In the genomic region with DNA sequence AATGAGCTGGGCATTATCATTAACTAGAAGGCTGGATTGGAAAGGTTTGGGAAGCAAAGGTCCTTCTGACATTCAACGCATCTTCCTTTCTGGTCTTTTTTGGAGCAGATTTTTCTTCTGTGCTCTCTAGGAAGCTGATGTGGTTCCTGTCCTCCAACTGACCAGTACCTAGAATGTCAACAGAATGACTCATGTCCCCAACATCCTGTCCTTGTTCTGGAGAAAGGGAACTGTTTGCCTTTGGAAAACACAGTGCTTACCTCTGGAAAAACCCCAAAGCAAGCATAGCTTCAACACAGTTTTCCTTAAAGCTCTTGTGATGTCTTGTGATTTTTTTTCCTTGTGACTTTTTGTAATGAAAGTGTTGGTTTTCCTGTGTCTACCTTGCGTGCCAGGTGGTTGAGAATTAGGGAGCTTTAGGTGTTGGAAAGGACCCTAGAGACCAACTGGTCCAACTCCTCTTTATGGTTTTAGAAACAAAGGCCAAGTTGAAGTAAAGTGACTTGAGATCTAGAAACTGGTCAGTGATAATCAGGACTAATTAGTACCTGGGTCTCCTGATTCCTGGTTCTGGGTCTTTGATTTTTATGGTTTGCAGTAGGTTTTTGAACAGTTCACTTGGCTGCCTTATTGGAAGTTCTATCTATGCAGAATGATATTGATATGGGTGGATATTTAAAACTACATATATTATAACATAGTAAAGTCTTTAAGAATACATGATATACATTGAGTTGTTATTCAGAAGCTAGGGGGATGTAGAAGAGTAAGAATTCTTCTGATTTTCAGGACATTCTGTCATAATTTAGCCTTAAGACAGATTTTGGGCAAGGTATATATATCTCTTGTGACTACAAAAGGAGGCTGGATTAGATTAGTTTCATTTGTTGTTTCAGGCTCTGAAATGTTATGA, we compare ENCODE assay signal across 8 cellular contexts.
A peak's percentile ranks its signal among the peaks of the same experiment; 100 is the strongest.
DNase-seq lines count a peak whose midpoint lies in the region; ATAC-seq and TF ChIP-seq lines count a peak whose summit lies in the region.

No MANE protein-coding gene starts in this region.

- no peaks in the 10 kb centered on the region for H3K27me3 Mint-ChIP-seq in stimulated activated naive B cell treated with anti-CD40 and anti-IgM and Interleukin-4, amounts not matched to agents 10 μg/mL and 1 μg/mL and 100 μg/mL, for 72 hours
- peaks cover 60% of the 10 kb centered on the region for H3K27me3 Mint-ChIP-seq in T-helper 17 cell

- POLR2A ChIA-PET in IMR-90 (lab: Charles Lee; ENCODE audit: unreplicated experiment) = no interaction called here

- no peak for TF ChIP-seq RAD21 in IMR-90 (IDR thresholded peaks at IDR 0.05; ENCODE audit: low read length)

- no peak overlapping the region for H2AK9ac ChIP-seq in IMR-90 (replicated peaks; ENCODE audit: low read depth, low read length, poor library complexity)

- TF ChIP-seq EP300 in suprapubic skin (IDR thresholded peaks at IDR 0.05) = no peak

- BruUV-seq in IMR-90 (replicated peaks; lab: Mats Ljungman, UMichigan) = no TSS peak

- peaks cover 10% of the 10 kb centered on the region for H3K9me1 ChIP-seq in IMR-90 (ENCODE audit: insufficient read depth, low read length)

- TF ChIP-seq POLR2A in IMR-90 (IDR thresholded peaks at IDR 0.05; ENCODE audit: low read depth, low read length) (no peak), suprapubic skin (IDR thresholded peaks at IDR 0.05) (no peak)

- H2BK5ac ChIP-seq in IMR-90 (ENCODE audit: low read depth, low read length, poor library complexity, severe bottlenecking) = peak overlapping the region; percentile 1

- peak overlapping the region; percentile 0; the same call in 1 of the 2 replicates for H2AK5ac ChIP-seq in IMR-90 (ENCODE audit: low read depth, low read length)

- TF ChIP-seq CTCF in IMR-90 (conservative IDR thresholded peaks at IDR 0.05; ENCODE audit: low read depth, low read length) = no peak
- no peak for TF ChIP-seq CTCF in fibroblast of pulmonary artery (IDR thresholded peaks at IDR 0.05; ENCODE audit: low read length, missing control alignments)
- TF ChIP-seq CTCF in suprapubic skin (IDR thresholded peaks at IDR 0.05) = no peak
- TF ChIP-seq CTCF in BE2C (IDR thresholded peaks at IDR 0.05; ENCODE audit: low read depth, low read length) = no peak

- H3K79me1 ChIP-seq in IMR-90 (ENCODE audit: low read depth in 1 of 2, low read length in 2 of 2) = peaks cover 44 to 56% of the 10 kb centered on the region in 2 experiments

- peak overlapping the region; percentile 59; the same call in 1 of the 2 replicates for H3K18ac ChIP-seq in IMR-90 (ENCODE audit: low read depth, low read length)

- WGBS in IMR-90 (ENCODE audit: extremely low coverage in 2 of 2, insufficient read length in 1 of 2), 2 experiments = no CpG with 5 or more reads among the region's 2 CpGs
- WGBS in suprapubic skin = 81% methylated on average over 2 of the region's 2 CpGs

- DNase-seq in IMR-90 (peak; percentile 42), fibroblast of pulmonary artery (ENCODE audit: low read depth) (peak; percentile 41), hippocampal formation (lab: John Stamatoyannopoulos, UW) (no peak), suprapubic skin (ENCODE audit: low spot score in 2 of 2) (no peak), BE2C (no peak), T-helper 17 cell (no peak)
- no peak for DNase-seq in stimulated activated naive B cell treated with anti-CD40 and anti-IgM and Interleukin-4, amounts not matched to agents 10 μg/mL and 1 μg/mL and 100 μg/mL, for 72 hours

- H3K4me1 ChIP-seq in IMR-90 (ENCODE audit: control insufficient read depth, insufficient read depth, low read length) (peaks cover 8% of the 10 kb centered on the region; the same call in 1 of the 2 replicates), suprapubic skin (peaks cover 34% of the 10 kb centered on the region), BE2C (no peaks in the 10 kb centered on the region)

- peaks cover 11 to 33% of the 10 kb centered on the region in 2 donors for H3K4me1 Mint-ChIP-seq in stimulated activated naive B cell treated with anti-CD40 and anti-IgM and Interleukin-4, amounts not matched to agents 10 μg/mL and 1 μg/mL and 100 μg/mL, for 72 hours
- H3K4me1 Mint-ChIP-seq in T-helper 17 cell = peaks cover 2% of the 10 kb centered on the region

- H2BK120ac ChIP-seq in IMR-90 (ENCODE audit: low read depth, low read length) = peak overlapping the region; percentile 17; the same call in 1 of the 2 replicates

- CTCF ChIA-PET in IMR-90 (lab: Yijun Ruan, JAX) = no interaction called here

- peak overlapping the region; percentile 29; the same call in 1 of the 2 replicates for H3K23ac ChIP-seq in IMR-90 (ENCODE audit: low read depth, low read length)

- in situ Hi-C loops in IMR-90 (cut with MboI; ENCODE audit: low sequenced_read_pairs) = no loop called here

- no peaks in the 10 kb centered on the region for H3K36me3 Mint-ChIP-seq in stimulated activated naive B cell treated with anti-CD40 and anti-IgM and Interleukin-4, amounts not matched to agents 10 μg/mL and 1 μg/mL and 100 μg/mL, for 72 hours
- no peaks in the 10 kb centered on the region for H3K36me3 Mint-ChIP-seq in T-helper 17 cell (ENCODE audit: low read depth)

- no peak overlapping the region for H4K91ac ChIP-seq in IMR-90 (ENCODE audit: insufficient read depth, low read depth, low read length)

- no peak overlapping the region for H2AFZ ChIP-seq in IMR-90 (replicated peaks; ENCODE audit: low read length, poor library complexity)

- H3K4me3 Mint-ChIP-seq in stimulated activated naive B cell treated with anti-CD40 and anti-IgM and Interleukin-4, amounts not matched to agents 10 μg/mL and 1 μg/mL and 100 μg/mL, for 72 hours = no peak overlapping the region
- no peak overlapping the region for H3K4me3 Mint-ChIP-seq in T-helper 17 cell

- H3K56ac ChIP-seq in IMR-90 (ENCODE audit: extremely low read depth, insufficient read depth, low read length) = no peak overlapping the region

- H3K36me3 ChIP-seq in IMR-90 (ENCODE audit: control insufficient read depth, insufficient read depth, low read length) (no peaks in the 10 kb centered on the region), suprapubic skin (no peaks in the 10 kb centered on the region), BE2C (no peaks in the 10 kb centered on the region)

- no peaks in the 10 kb centered on the region for H3K9me3 ChIP-seq in IMR-90 (ENCODE audit: control insufficient read depth, insufficient read depth, low read length)
- no peaks in the 10 kb centered on the region for H3K9me3 ChIP-seq in suprapubic skin
- H3K9me3 ChIP-seq in BE2C = no peaks in the 10 kb centered on the region
- no peaks in the 10 kb centered on the region for H3K9me3 ChIP-seq in T-helper 17 cell (ENCODE audit: control insufficient read depth, low read length, poor library complexity, severe bottlenecking)

- H3K9me3 Mint-ChIP-seq in stimulated activated naive B cell treated with anti-CD40 and anti-IgM and Interleukin-4, amounts not matched to agents 10 μg/mL and 1 μg/mL and 100 μg/mL, for 72 hours = no peaks in the 10 kb centered on the region

- intact Hi-C loops in IMR-90 (cut with micrococcal nuclease) = no loop called here

- H3K27me3 ChIP-seq in IMR-90 (ENCODE audit: control insufficient read depth, insufficient read depth, low read length) (no peaks in the 10 kb centered on the region), suprapubic skin (no peaks in the 10 kb centered on the region), BE2C (no peaks in the 10 kb centered on the region)

- H4K20me1 ChIP-seq in IMR-90 (ENCODE audit: insufficient read depth, low read length) = no peaks in the 10 kb centered on the region

- ATAC-seq in GM19452 (IDR thresholded peaks at IDR 0.05; ENCODE audit: unreplicated experiment) = peak; percentile 15
- ATAC-seq in IMR-90 (ENCODE audit: low read depth) = no peak
- ATAC-seq in stimulated activated naive B cell treated with anti-CD40 and anti-IgM and Interleukin-4, amounts not matched to agents 10 μg/mL and 1 μg/mL and 100 μg/mL, for 72 hours (replicated peaks) = peak; percentile 7 to 23
- no peak for ATAC-seq in T-helper 17 cell

- no peak overlapping the region for H3K27ac ChIP-seq in IMR-90 (ENCODE audit: insufficient read depth, low read length)
- no peak overlapping the region for H3K27ac ChIP-seq in suprapubic skin

- H4K5ac ChIP-seq in IMR-90 (ENCODE audit: low read depth, low read length) = peak overlapping the region; percentile 46; the same call in 1 of the 2 replicates

- no peak overlapping the region for H3K4me3 ChIP-seq in IMR-90 (ENCODE audit: insufficient read depth, low read depth, low read length)
- H3K4me3 ChIP-seq in fibroblast of pulmonary artery (replicated peaks; ENCODE audit: low read depth, low read length) = no peak overlapping the region
- no peak overlapping the region for H3K4me3 ChIP-seq in suprapubic skin
- H3K4me3 ChIP-seq in BE2C (ENCODE audit: low read depth, low read length) = no peak overlapping the region

- H3K4me2 ChIP-seq in IMR-90 (ENCODE audit: low read depth, low read length) = peak overlapping the region; percentile 56; the same call in 1 of the 2 replicates

- H3K9ac ChIP-seq in IMR-90 (ENCODE audit: low read depth, low read length) = no peak overlapping the region

- 0 out of 2 replicates have a peak overlapping the region, but pooled peaks have one; percentile 24 for H2BK20ac ChIP-seq in IMR-90 (ENCODE audit: low read depth, low read length)

- no peak overlapping the region for H3K27ac Mint-ChIP-seq in stimulated activated naive B cell treated with anti-CD40 and anti-IgM and Interleukin-4, amounts not matched to agents 10 μg/mL and 1 μg/mL and 100 μg/mL, for 72 hours
- H3K27ac Mint-ChIP-seq in T-helper 17 cell = no peak overlapping the region

- H3K14ac ChIP-seq in IMR-90 (replicated peaks; ENCODE audit: low read depth, low read length) = peak overlapping the region; percentile 11; the same call in 1 of the 2 replicates

- H2BK15ac ChIP-seq in IMR-90 (ENCODE audit: low read depth, low read length) = no peak overlapping the region

- H3K4ac ChIP-seq in IMR-90 (ENCODE audit: low read depth, low read length) = 0 out of 2 replicates have a peak overlapping the region, but pooled peaks have one; percentile 1

- dilution Hi-C loops in IMR-90 (cut with HindIII; ENCODE audit: low sequenced_read_pairs, unreplicated experiment) = no loop called here

- peak overlapping the region in 1 of 2 experiments; percentile 29; a peak in 1 of 4 replicates for H4K8ac ChIP-seq in IMR-90 (ENCODE audit: low read depth in 2 of 2, low read length in 2 of 2)

TF ChIP-seq in IMR-90, 13 proteins besides CTCF, POLR2A, EP300 and RAD21 (continues in another document):
- no peak for TF ChIP-seq ELK1 (IDR thresholded peaks at IDR 0.05; ENCODE audit: borderline replicate concordance, low read depth, low read length)
- no peak for TF ChIP-seq MAZ (IDR thresholded peaks at IDR 0.05; ENCODE audit: borderline replicate concordance, low read depth, low read length)
- TF ChIP-seq NFE2L2 (IDR thresholded peaks at IDR 0.05; ENCODE audit: low read depth, low read length) = no peak

Comparison
In these comparisons a context has a peak if more than half of its experiments do, and no peak if none do; other contexts are left out.
1. ATAC-seq: peak in GM19452 (single experiment) and stimulated activated naive B cell treated with anti-CD40 and anti-IgM and Interleukin-4, amounts not matched to agents 10 μg/mL and 1 μg/mL and 100 μg/mL, for 72 hours (2 of 2); none in IMR-90 (single experiment) and T-helper 17 cell (single experiment).
2. DNase-seq: peak in IMR-90 (single experiment) and fibroblast of pulmonary artery (single experiment); none in stimulated activated naive B cell treated with anti-CD40 and anti-IgM and Interleukin-4, amounts not matched to agents 10 μg/mL and 1 μg/mL and 100 μg/mL, for 72 hours (single experiment), hippocampal formation (0 of 2), suprapubic skin (0 of 2), BE2C (single experiment) and T-helper 17 cell (0 of 3).